ENCODE assay signal across 31 cellular contexts in genomic region chr10:11806706-11807105, GRCh38.
"Had no signal": no experiment of that assay in that cellular context is flagged by ENCODE, and none has a peak within 500 bp of the region (broad histone marks: within the 10 kb centered on the region; RNA-seq: fewer than 3 reads in every experiment).

No MANE protein-coding gene starts in this region.

- H3K27ac ChIP-seq: ascending aorta, breast epithelium, colonic mucosa, esophagus muscularis mucosa, foreskin keratinocyte, gastrocnemius medialis, WERI-Rb-1 had no signal

- H3K4me1 Mint-ChIP-seq: activated B cell treated with CpG ODN at 0.5 μM for 24 hours; activated CD4-positive, alpha-beta memory T cell treated with anti-CD3 and anti-CD28 coated beads, Interleukin-2, amount 10 ng/mL, durations not matched to agents 7 days and 5 days; activated CD4-positive, alpha-beta T cell treated with anti-CD3 and anti-CD28 coated beads, Interleukin-2, amount 10 ng/mL, durations not matched to agents 7 days and 5 days; activated naive CD4-positive, alpha-beta T cell treated with anti-CD3 and anti-CD28 coated beads, Interleukin-2, amount 10 ng/mL, durations not matched to agents 7 days and 5 days; activated naive CD8-positive, alpha-beta T cell treated with anti-CD3 and anti-CD28 coated beads, Interleukin-2, amount 10 ng/mL, durations not matched to agents 7 days and 5 days; central memory CD8-positive, alpha-beta T cell; T-helper 17 cell had no signal

- H3K36me3 ChIP-seq: ascending aorta, breast epithelium, colonic mucosa, esophagus muscularis mucosa, gastrocnemius medialis, WERI-Rb-1 had no signal

- H3K27me3 ChIP-seq: ascending aorta, breast epithelium, colonic mucosa, foreskin keratinocyte had no signal

- DNase-seq: activated B cell treated with CpG ODN at 0.5 μM for 24 hours; activated CD4-positive, alpha-beta memory T cell treated with anti-CD3 and anti-CD28 coated beads, Interleukin-2, amount 10 ng/mL, durations not matched to agents 7 days and 5 days; activated CD4-positive, alpha-beta T cell treated with anti-CD3 and anti-CD28 coated beads for 4 hours; activated CD4-positive, alpha-beta T cell treated with anti-CD3 and anti-CD28 coated beads, Interleukin-2, amount 10 ng/mL, durations not matched to agents 7 days and 5 days; activated CD4-positive, alpha-beta T cell treated with anti-CD3 and anti-CD28 coated beads, Interleukin-2, amount 50 U/mL, for 4 hours; activated CD4-positive, CD25-positive, alpha-beta regulatory T cell treated with anti-CD3 and anti-CD28 coated beads, Interleukin-2, amount 50 U/mL, for 72 hours; activated CD8-positive, alpha-beta memory T cell treated with anti-CD3 and anti-CD28 coated beads, Interleukin-2, amount 50 U/mL, for 48 hours; activated gamma-delta T cell; activated naive CD4-positive, alpha-beta T cell; activated naive CD4-positive, alpha-beta T cell treated with anti-CD3 and anti-CD28 coated beads, Interleukin-2, amount 10 ng/mL, durations not matched to agents 7 days and 5 days; activated naive CD8-positive, alpha-beta T cell treated with anti-CD3 and anti-CD28 coated beads, Interleukin-2, amount 10 ng/mL, durations not matched to agents 7 days and 5 days; activated T-cell treated with anti-CD3 and anti-CD28 coated beads for 4 hours; activated T-cell treated with anti-CD3 and anti-CD28 coated beads, Interleukin-2, amount 50 U/mL, for 24 hours; activated T-cell treated with anti-CD3 and anti-CD28 coated beads, Interleukin-2, amount 50 U/mL, for 72 hours; colonic mucosa; effector memory CD4-positive, alpha-beta T cell; endodermal cell; foreskin keratinocyte; gastrocnemius medialis; glutamatergic neuron; T-helper 1 cell; T-helper 17 cell; T1000; WERI-Rb-1 had no signal

- ATAC-seq: activated naive CD4-positive, alpha-beta T cell treated with anti-CD3 and anti-CD28 coated beads, Interleukin-2, amount 50 U/mL, for 72 hours; activated T-cell treated with anti-CD3 and anti-CD28 coated beads, Interleukin-2, amount 50 U/mL, for 72 hours; foreskin keratinocyte; gastrocnemius medialis; T-helper 17 cell had no signal

- H3K9me3 ChIP-seq: ascending aorta, breast epithelium, colonic mucosa, esophagus muscularis mucosa, gastrocnemius medialis had no signal

- H3K4me3 Mint-ChIP-seq: activated B cell treated with CpG ODN at 0.5 μM for 24 hours; activated CD4-positive, alpha-beta memory T cell treated with anti-CD3 and anti-CD28 coated beads, Interleukin-2, amount 10 ng/mL, durations not matched to agents 7 days and 5 days; activated CD4-positive, alpha-beta T cell treated with anti-CD3 and anti-CD28 coated beads, Interleukin-2, amount 10 ng/mL, durations not matched to agents 7 days and 5 days; activated naive CD4-positive, alpha-beta T cell treated with anti-CD3 and anti-CD28 coated beads, Interleukin-2, amount 10 ng/mL, durations not matched to agents 7 days and 5 days; activated naive CD8-positive, alpha-beta T cell treated with anti-CD3 and anti-CD28 coated beads, Interleukin-2, amount 10 ng/mL, durations not matched to agents 7 days and 5 days; activated T-cell treated with anti-CD3 and anti-CD28 coated beads, Interleukin-2, amount 50 U/mL, for 24 hours; activated T-cell treated with anti-CD3 and anti-CD28 coated beads, Interleukin-2, amount 50 U/mL, for 72 hours; brain; central memory CD8-positive, alpha-beta T cell; endodermal cell; T-helper 17 cell; T-helper 2 cell treated with Interferon-gamma antibody and Interleukin-4, amounts not matched to agents 5 μg/mL and 100 μg/mL, for 36 hours had no signal

- H3K27ac Mint-ChIP-seq: activated B cell treated with CpG ODN at 0.5 μM for 24 hours; activated CD4-positive, alpha-beta memory T cell treated with anti-CD3 and anti-CD28 coated beads, Interleukin-2, amount 10 ng/mL, durations not matched to agents 7 days and 5 days; activated CD4-positive, alpha-beta T cell treated with anti-CD3 and anti-CD28 coated beads, Interleukin-2, amount 10 ng/mL, durations not matched to agents 7 days and 5 days; activated naive CD4-positive, alpha-beta T cell treated with anti-CD3 and anti-CD28 coated beads, Interleukin-2, amount 10 ng/mL, durations not matched to agents 7 days and 5 days; activated naive CD4-positive, alpha-beta T cell treated with anti-CD3 and anti-CD28 coated beads, Interleukin-2, amount 50 U/mL, for 72 hours; activated naive CD8-positive, alpha-beta T cell treated with anti-CD3 and anti-CD28 coated beads, Interleukin-2, amount 10 ng/mL, durations not matched to agents 7 days and 5 days; activated T-cell treated with anti-CD3 and anti-CD28 coated beads, Interleukin-2, amount 50 U/mL, for 24 hours; activated T-cell treated with anti-CD3 and anti-CD28 coated beads, Interleukin-2, amount 50 U/mL, for 72 hours; brain; endodermal cell; T-helper 17 cell; T-helper 2 cell treated with Interferon-gamma antibody and Interleukin-4, amounts not matched to agents 5 μg/mL and 100 μg/mL, for 36 hours had no signal

- H3K4me3 ChIP-seq: ascending aorta, breast epithelium, colonic mucosa, esophagus muscularis mucosa, gastrocnemius medialis had no signal

- H3K4me1 ChIP-seq: ascending aorta, breast epithelium, colonic mucosa, esophagus muscularis mucosa, gastrocnemius medialis had no signal

- H3K9me3 Mint-ChIP-seq: activated B cell treated with CpG ODN at 0.5 μM for 24 hours; activated CD4-positive, alpha-beta memory T cell treated with anti-CD3 and anti-CD28 coated beads, Interleukin-2, amount 10 ng/mL, durations not matched to agents 7 days and 5 days; activated CD4-positive, alpha-beta T cell treated with anti-CD3 and anti-CD28 coated beads, Interleukin-2, amount 10 ng/mL, durations not matched to agents 7 days and 5 days; activated naive CD4-positive, alpha-beta T cell treated with anti-CD3 and anti-CD28 coated beads, Interleukin-2, amount 10 ng/mL, durations not matched to agents 7 days and 5 days; activated naive CD4-positive, alpha-beta T cell treated with anti-CD3 and anti-CD28 coated beads, Interleukin-2, amount 50 U/mL, for 72 hours; activated naive CD8-positive, alpha-beta T cell treated with anti-CD3 and anti-CD28 coated beads, Interleukin-2, amount 10 ng/mL, durations not matched to agents 7 days and 5 days; activated T-cell treated with anti-CD3 and anti-CD28 coated beads, Interleukin-2, amount 50 U/mL, for 24 hours; activated T-cell treated with anti-CD3 and anti-CD28 coated beads, Interleukin-2, amount 50 U/mL, for 72 hours; central memory CD8-positive, alpha-beta T cell; T-helper 2 cell treated with Interferon-gamma antibody and Interleukin-4, amounts not matched to agents 5 μg/mL and 100 μg/mL, for 36 hours had no signal

- H3K27me3 Mint-ChIP-seq: brain had no signal

- H3K36me3 Mint-ChIP-seq: activated naive CD4-positive, alpha-beta T cell treated with anti-CD3 and anti-CD28 coated beads, Interleukin-2, amount 10 ng/mL, durations not matched to agents 7 days and 5 days; activated naive CD4-positive, alpha-beta T cell treated with anti-CD3 and anti-CD28 coated beads, Interleukin-2, amount 50 U/mL, for 72 hours; activated naive CD8-positive, alpha-beta T cell treated with anti-CD3 and anti-CD28 coated beads, Interleukin-2, amount 10 ng/mL, durations not matched to agents 7 days and 5 days; brain had no signal
